26 cellular contexts compared by ENCODE assay signal in genomic region chr11:107744736-107745135, GRCh38. TPM values are rescaled to one million over a fixed set of nuclear protein-coding genes. Genes with fewer than 3 reads are reported as not detected.
"Had no signal": no experiment of that assay in that cellular context is flagged by ENCODE, and none has a peak within 500 bp of the region (broad histone marks: within the 10 kb centered on the region; RNA-seq: fewer than 3 reads in every experiment).

No MANE protein-coding gene starts in this region.

- H3K36me3 ChIP-seq: brain microvascular endothelial cell, cardiac muscle cell, Peyer's patch, SJSA1 had no signal

- DNase-seq: activated CD4-positive, alpha-beta memory T cell treated with anti-CD3 and anti-CD28 coated beads, Interleukin-2, amount 10 ng/mL, durations not matched to agents 7 days and 5 days; activated CD4-positive, alpha-beta T cell treated with anti-CD3 and anti-CD28 coated beads, Interleukin-2, amount 10 ng/mL, durations not matched to agents 7 days and 5 days; activated CD4-positive, CD25-positive, alpha-beta regulatory T cell; activated gamma-delta T cell; activated naive CD4-positive, alpha-beta T cell treated with anti-CD3 and anti-CD28 coated beads, Interleukin-2, amount 10 ng/mL, durations not matched to agents 7 days and 5 days; activated naive CD8-positive, alpha-beta T cell treated with anti-CD3 and anti-CD28 coated beads for 36 hours; activated T-cell treated with anti-CD3 and anti-CD28 coated beads for 4 hours; activated T-cell treated with anti-CD3 and anti-CD28 coated beads, Interleukin-2, amount 50 U/mL, for 48 hours; brain microvascular endothelial cell; NCI-H1092; NCI-H1694; NCI-H2029; NCI-H2107; NCI-H2171 treated with DMSO at 0.1 percent for 48 hours; NCI-H226; Peyer's patch; SHP77; SW 1271 had no signal

- H3K9me3 ChIP-seq: Peyer's patch, SJSA1 had no signal

- H3K27ac ChIP-seq: brain microvascular endothelial cell, cardiac muscle cell, Peyer's patch, SJSA1 had no signal

- ATAC-seq: activated T-helper 17 cell treated with anti-CD3 and anti-CD28 coated beads, Interleukin-2, amount 50 U/mL, for 72 hours; K562; SK-N-SH treated with all-trans-retinoic acid at 6 μM for 48 hours had no signal

- H3K4me3 ChIP-seq: cardiac muscle cell, K562, Peyer's patch, SJSA1 had no signal

- H3K27me3 ChIP-seq: brain microvascular endothelial cell, cardiac muscle cell, Peyer's patch, SJSA1 had no signal

- H3K4me1 ChIP-seq: Peyer's patch, SJSA1 had no signal

RNA-seq across cellular contexts. Expression of gene SLN, which starts 32.9 kb away (rescaled TPM):
- total RNA-seq: activated CD4-positive, alpha-beta memory T cell treated with anti-CD3 and anti-CD28 coated beads, Interleukin-2, amount 10 ng/mL, durations not matched to agents 7 days and 5 days; activated CD4-positive, alpha-beta T cell treated with anti-CD3 and anti-CD28 coated beads, Interleukin-2, amount 10 ng/mL, durations not matched to agents 7 days and 5 days; activated CD8-positive, alpha-beta memory T cell treated with anti-CD3 and anti-CD28 coated beads for 36 hours; activated naive CD8-positive, alpha-beta T cell treated with anti-CD3 and anti-CD28 coated beads for 36 hours; activated T-helper 17 cell treated with anti-CD3 and anti-CD28 coated beads, Interleukin-2, amount 50 U/mL, for 72 hours; cardiac muscle cell; chondrocyte; K562; NCI-H460; Peyer's patch; SJSA1 had no signal
